8 cellular contexts compared by ENCODE assay signal in the genomic region with DNA sequence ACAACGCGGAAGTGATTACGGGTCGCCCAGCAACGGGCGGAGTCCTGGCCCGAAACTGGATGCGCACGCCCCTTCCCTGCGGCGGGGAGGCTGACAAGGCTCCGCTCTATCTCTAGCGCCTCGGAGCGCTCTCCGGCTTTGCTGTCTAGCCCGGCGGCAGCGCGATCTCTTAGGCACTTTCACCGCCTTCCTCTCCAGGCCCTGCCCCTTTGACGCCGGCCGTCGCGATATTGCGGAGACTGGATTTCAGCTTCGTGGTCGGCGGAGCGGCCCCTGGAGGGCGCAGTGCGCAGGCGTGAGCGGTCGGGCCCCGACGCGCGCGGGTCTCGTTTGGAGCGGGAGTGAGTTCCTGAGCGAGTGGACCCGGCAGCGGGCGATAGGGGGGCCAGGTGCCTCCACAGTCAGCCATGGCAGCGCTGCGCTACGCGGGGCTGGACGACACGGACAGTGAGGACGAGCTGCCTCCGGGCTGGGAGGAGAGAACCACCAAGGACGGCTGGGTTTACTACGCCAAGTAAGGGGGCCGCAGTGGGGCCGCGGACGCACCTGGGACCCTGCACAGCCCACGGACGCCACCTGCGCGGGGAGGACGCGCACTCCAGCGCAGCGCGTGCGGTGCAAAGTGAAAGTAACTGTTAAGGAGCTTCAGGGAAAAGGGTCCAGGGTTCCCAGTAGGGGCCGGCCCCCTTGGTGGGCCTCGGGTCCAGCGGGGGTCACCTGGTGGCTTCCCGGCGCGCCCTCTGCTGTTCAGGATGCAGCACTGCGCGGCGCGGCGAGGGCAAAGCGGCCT. TPM values are rescaled to one million over a fixed set of nuclear protein-coding genes. Genes with fewer than 3 reads are reported as not detected.
A peak's percentile ranks its signal among the peaks of the same experiment; 100 is the strongest.
DNase-seq lines count a peak whose midpoint lies in the region; ATAC-seq and TF ChIP-seq lines count a peak whose summit lies in the region.

A gene (plus strand): TSS at position 283 of the 790 bp plus-strand sequence.

- H3K27me3 ChIP-seq in esophagus (ENCODE audit: control insufficient read depth in 1 of 2, insufficient read depth in 2 of 2, low read length in 2 of 2) = no peaks in the 10 kb centered on the region
- H3K27me3 ChIP-seq in muscle layer of colon (ENCODE audit: control insufficient read depth in 1 of 2, insufficient read depth in 2 of 2, low read length in 2 of 2) = no peaks in the 10 kb centered on the region

- ATAC-seq in GM21619 (IDR thresholded peaks at IDR 0.05; ENCODE audit: unreplicated experiment) = peak; percentile 91

- H3K9me3 ChIP-seq in esophagus (ENCODE audit: control insufficient read depth in 2 of 2, insufficient read depth in 1 of 2, low read depth in 1 of 2, low read length in 1 of 2) (no peaks in the 10 kb centered on the region), muscle layer of colon (ENCODE audit: low read length) (no peaks in the 10 kb centered on the region)

- H3K4me3 ChIP-seq in Jurkat, Clone E6-1 (ENCODE audit: low read length) = peak within 1 kb of the TSS; percentile 86
- H3K4me3 ChIP-seq in esophagus (ENCODE audit: low read depth in 1 of 2, low read length in 2 of 2) (peak within 1 kb of the TSS; percentile 66 to 96), muscle layer of colon (ENCODE audit: low read depth in 1 of 2, low read length in 2 of 2) (peak within 1 kb of the TSS; percentile 91 to 96)

- peaks cover 36% of the 10 kb centered on the region for H3K4me1 Mint-ChIP-seq in activated T-cell treated with anti-CD3 and anti-CD28 coated beads, Interleukin-2, amount 50 U/mL, for 24 hours (ENCODE audit: low read depth)

- H3K27me3 Mint-ChIP-seq in activated T-cell treated with anti-CD3 and anti-CD28 coated beads, Interleukin-2, amount 50 U/mL, for 24 hours = peaks cover 3% of the 10 kb centered on the region

- peak; percentile 86 for DNase-seq in DMS53 treated with DMSO at 0.1 percent for 48 hours (lab: John Stamatoyannopoulos, UW; ENCODE audit: unreplicated experiment)
- peak; percentile 96 for DNase-seq in Jurkat, Clone E6-1 (ENCODE audit: low read depth, low spot score)
- peak; percentile 96 for DNase-seq in activated T-cell treated with anti-CD3 and anti-CD28 coated beads, Interleukin-2, amount 50 U/mL, for 24 hours
- DNase-seq in stimulated activated CD8-positive, alpha-beta memory T cell treated with anti-CD3 and anti-CD28 coated beads, Interleukin-7, amount 100 ng/mL, for 24 hours (ENCODE audit: low read depth) = peak; percentile 88

- H3K4me1 ChIP-seq in esophagus (ENCODE audit: control insufficient read depth in 2 of 2, insufficient read depth in 2 of 2, low read length in 1 of 2) (peaks cover 6 to 8% of the 10 kb centered on the region in 2 donors), muscle layer of colon (ENCODE audit: insufficient read depth, low read length) (peaks cover 6% of the 10 kb centered on the region)

- WGBS in esophagus, 2 donors = 0% methylated on average over 83 of the region's 83 CpGs

- H3K27ac ChIP-seq in esophagus (ENCODE audit: low read depth in 2 of 2, low read length in 1 of 2) = peak within 1 kb of the TSS; percentile 94 to 95
- peak within 1 kb of the TSS; percentile 84 for H3K27ac ChIP-seq in muscle layer of colon (ENCODE audit: low read depth, low read length)

- H3K9me3 Mint-ChIP-seq in activated T-cell treated with anti-CD3 and anti-CD28 coated beads, Interleukin-2, amount 50 U/mL, for 24 hours = no peaks in the 10 kb centered on the region

- peaks cover 11% of the 10 kb centered on the region for H3K36me3 Mint-ChIP-seq in activated T-cell treated with anti-CD3 and anti-CD28 coated beads, Interleukin-2, amount 50 U/mL, for 24 hours (ENCODE audit: low read depth)

- peak within 1 kb of the TSS; percentile 96 for H3K27ac Mint-ChIP-seq in activated T-cell treated with anti-CD3 and anti-CD28 coated beads, Interleukin-2, amount 50 U/mL, for 24 hours

- H3K36me3 ChIP-seq in esophagus (ENCODE audit: control insufficient read depth in 2 of 2, insufficient read depth in 2 of 2, low read length in 1 of 2) (no peaks in the 10 kb centered on the region), muscle layer of colon (ENCODE audit: insufficient read depth, low read length) (no peaks in the 10 kb centered on the region)

- H3K4me3 Mint-ChIP-seq in activated T-cell treated with anti-CD3 and anti-CD28 coated beads, Interleukin-2, amount 50 U/mL, for 24 hours = peak within 1 kb of the TSS; percentile 87

- no peak within 1 kb of the TSS for H3K9ac ChIP-seq in muscle layer of colon (ENCODE audit: low read length)

TF ChIP-seq in PFSK-1, 5 proteins besides CTCF, POLR2A, EP300 and RAD21:
- no peak for TF ChIP-seq POLR2AphosphoS5 (IDR thresholded peaks at IDR 0.05; ENCODE audit: low read depth, low read length)
- TF ChIP-seq TAF1 (IDR thresholded peaks at IDR 0.05; ENCODE audit: borderline replicate concordance, insufficient read depth, low read length) = no peak
- no peak for TF ChIP-seq SIN3A (IDR thresholded peaks at IDR 0.05; ENCODE audit: borderline replicate concordance, insufficient read depth, low read length)
- TF ChIP-seq FOXP2 (optimal IDR thresholded peaks at IDR 0.05; ENCODE audit: borderline replicate concordance, extremely low read depth, extremely low read length, insufficient read depth) = peak; percentile 26
- TF ChIP-seq, protein P1, sequence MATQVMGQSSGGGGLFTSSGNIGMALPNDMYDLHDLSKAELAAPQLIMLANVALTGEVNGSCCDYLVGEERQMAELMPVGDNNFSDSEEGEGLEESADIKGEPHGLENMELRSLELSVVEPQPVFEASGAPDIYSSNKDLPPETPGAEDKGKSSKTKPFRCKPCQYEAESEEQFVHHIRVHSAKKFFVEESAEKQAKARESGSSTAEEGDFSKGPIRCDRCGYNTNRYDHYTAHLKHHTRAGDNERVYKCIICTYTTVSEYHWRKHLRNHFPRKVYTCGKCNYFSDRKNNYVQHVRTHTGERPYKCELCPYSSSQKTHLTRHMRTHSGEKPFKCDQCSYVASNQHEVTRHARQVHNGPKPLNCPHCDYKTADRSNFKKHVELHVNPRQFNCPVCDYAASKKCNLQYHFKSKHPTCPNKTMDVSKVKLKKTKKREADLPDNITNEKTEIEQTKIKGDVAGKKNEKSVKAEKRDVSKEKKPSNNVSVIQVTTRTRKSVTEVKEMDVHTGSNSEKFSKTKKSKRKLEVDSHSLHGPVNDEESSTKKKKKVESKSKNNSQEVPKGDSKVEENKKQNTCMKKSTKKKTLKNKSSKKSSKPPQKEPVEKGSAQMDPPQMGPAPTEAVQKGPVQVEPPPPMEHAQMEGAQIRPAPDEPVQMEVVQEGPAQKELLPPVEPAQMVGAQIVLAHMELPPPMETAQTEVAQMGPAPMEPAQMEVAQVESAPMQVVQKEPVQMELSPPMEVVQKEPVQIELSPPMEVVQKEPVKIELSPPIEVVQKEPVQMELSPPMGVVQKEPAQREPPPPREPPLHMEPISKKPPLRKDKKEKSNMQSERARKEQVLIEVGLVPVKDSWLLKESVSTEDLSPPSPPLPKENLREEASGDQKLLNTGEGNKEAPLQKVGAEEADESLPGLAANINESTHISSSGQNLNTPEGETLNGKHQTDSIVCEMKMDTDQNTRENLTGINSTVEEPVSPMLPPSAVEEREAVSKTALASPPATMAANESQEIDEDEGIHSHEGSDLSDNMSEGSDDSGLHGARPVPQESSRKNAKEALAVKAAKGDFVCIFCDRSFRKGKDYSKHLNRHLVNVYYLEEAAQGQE (IDR thresholded peaks at IDR 0.05; ENCODE audit: insufficient read depth in 1 of 2, low read depth in 2 of 2, low read length in 2 of 2) = peak in 1 of 2 experiments; percentile 14; a peak in 1 of 4 replicates

RNA-seq across cellular contexts. Expression of the gene that starts here (rescaled TPM):
- polyA plus RNA-seq in Jurkat, Clone E6-1 (2012; ENCODE audit: insufficient read depth, insufficient read length) = 39.2 TPM
- 12.8 TPM for polyA plus RNA-seq in PFSK-1 (2012; ENCODE audit: insufficient read length, low read depth)
- polyA plus RNA-seq in esophagus = 1 to 10 TPM; 6.4 to 9.1 TPM

Comparison
In these comparisons a context has a peak if more than half of its experiments do, and no peak if none do; other contexts are left out.
1. Peak in every context shown above with its lines: DNase-seq, ATAC-seq, H3K4me3 ChIP-seq and H3K27ac ChIP-seq.